In genomic region chr4:69122476-69122875, GRCh38 we compare ENCODE assay signal across 22 cellular contexts. TPM values are rescaled to one million over a fixed set of nuclear protein-coding genes. Genes with fewer than 3 reads are reported as not detected.
A peak's percentile ranks its signal among the peaks of the same experiment; 100 is the strongest.
DNase-seq lines count a peak whose midpoint lies in the region; ATAC-seq, FAIRE-seq and TF ChIP-seq lines count a peak whose summit lies in the region.
"Had no signal": no experiment of that assay in that cellular context is flagged by ENCODE, and none has a peak within 500 bp of the region (broad histone marks: within the 10 kb centered on the region; RNA-seq: fewer than 3 reads in every experiment).

No MANE protein-coding gene starts in this region.

- H3K9me3 ChIP-seq in H1 (ENCODE audit: insufficient read depth in 2 of 2, low read depth in 1 of 2, low read length in 1 of 2) (no peaks in the 10 kb centered on the region), MG63 (no peaks in the 10 kb centered on the region)
- H3K9me3 ChIP-seq: A549, HAP-1 had no signal

- H2BK120ac ChIP-seq in H1 (replicated peaks; ENCODE audit: low read depth, low read length): no peak overlapping the region

- H3K27ac ChIP-seq in H1 (ENCODE audit: low read depth, low read length): no peak overlapping the region
- H3K27ac ChIP-seq: 22Rv1, A549 had no signal

- 98% methylated on average over 3 of the region's 3 CpGs; no CpG with 5 or more reads in 1 of the 2 experiments for WGBS in H1 (ENCODE audit: extremely low coverage in 1 of 2, insufficient coverage in 1 of 2, insufficient read length in 1 of 2, insufficient replicate concordance in 2 of 2, low coverage in 1 of 2, low lambda C conversion rate in 2 of 2, missing lambda C conversion rate in 1 of 2), 2 experiments

- no peaks in the 10 kb centered on the region for H3K36me3 ChIP-seq in H1 (ENCODE audit: control insufficient read depth in 2 of 4, insufficient read depth in 4 of 4, low read length in 3 of 4)
- H3K36me3 ChIP-seq in MG63: no peaks in the 10 kb centered on the region
- H3K36me3 ChIP-seq: HAP-1 had no signal

- no peak overlapping the region for H3K9ac ChIP-seq in H1 (replicated peaks in 1 of 4; ENCODE audit: extremely low read depth in 1 of 4, low read depth in 3 of 4, low read length in 3 of 4)

- H3K27me3 ChIP-seq in H1 (replicated peaks in 1 of 4; ENCODE audit: control insufficient read depth in 3 of 4, extremely low read depth in 1 of 4, insufficient read depth in 3 of 4, low read length in 3 of 4) (no peaks in the 10 kb centered on the region), MG63 (no peaks in the 10 kb centered on the region)

- H2BK20ac ChIP-seq in H1 (ENCODE audit: low read length): no peak overlapping the region

- no peak for TF ChIP-seq POLR2A in H1 (IDR thresholded peaks at IDR 0.05; ENCODE audit: control extremely low read depth in 1 of 2, low read depth in 2 of 2, low read length in 2 of 2)

- no peaks in the 10 kb centered on the region for H3K79me1 ChIP-seq in H1 (ENCODE audit: low read depth, low read length)

- H3K4me1 ChIP-seq in H1 (replicated peaks in 1 of 4; ENCODE audit: control insufficient read depth in 3 of 4, insufficient read depth in 4 of 4, low read length in 3 of 4): no peaks in the 10 kb centered on the region
- H3K4me1 ChIP-seq: A549, HAP-1 had no signal

- no peaks in the 10 kb centered on the region for H4K20me1 ChIP-seq in H1 (replicated peaks in 1 of 2; ENCODE audit: control insufficient read depth in 1 of 2, insufficient read depth in 2 of 2, low read length in 2 of 2)

- no peaks in the 10 kb centered on the region for H3K23me2 ChIP-seq in H1 (ENCODE audit: low read depth, low read length)

- H3K4me3 ChIP-seq in GM12865 (ENCODE audit: low read depth, low read length) (no peak overlapping the region), H1 (ENCODE audit: extremely low read depth in 1 of 4, insufficient read depth in 2 of 4, low read depth in 3 of 4, low read length in 4 of 4) (no peak overlapping the region), MG63 (no peak overlapping the region)
- H3K4me3 ChIP-seq: A549, HAP-1 had no signal

- H3K4me2 ChIP-seq in H1 (ENCODE audit: insufficient read depth in 1 of 2, low read depth in 2 of 2, low read length in 2 of 2): no peak overlapping the region
- H3K4me2 ChIP-seq: A549 had no signal

- H4K91ac ChIP-seq in H1 (replicated peaks; ENCODE audit: insufficient read length, low read length): no peak overlapping the region

- H2BK15ac ChIP-seq in H1 (ENCODE audit: low read length): no peak overlapping the region

- TF ChIP-seq RAD21 in H1 (IDR thresholded peaks at IDR 0.05 in 1 of 2, conservative IDR thresholded peaks at IDR 0.05 in 1 of 2; ENCODE audit: low read depth in 2 of 2, low read length in 2 of 2): no peak

- ATAC-seq in GM18520 (IDR thresholded peaks at IDR 0.05; ENCODE audit: unreplicated experiment): peak; percentile 42
- peak; percentile 79 for ATAC-seq in HG02870 (IDR thresholded peaks at IDR 0.05; ENCODE audit: unreplicated experiment)
- no peak for ATAC-seq in HG03442 (IDR thresholded peaks at IDR 0.05; ENCODE audit: unreplicated experiment)
- ATAC-seq: A549 had no signal

- POLR2A ChIA-PET in H1 (lab: Charles Lee; ENCODE audit: partially characterized antibody): no interaction called here

- H3K23ac ChIP-seq in H1 (ENCODE audit: insufficient read length): no peak overlapping the region

- no peak overlapping the region for H3K56ac ChIP-seq in H1 (replicated peaks; ENCODE audit: insufficient read length, low read depth, low read length)

- no peak overlapping the region for H2AFZ ChIP-seq in H1 (ENCODE audit: low read length)

- no peak overlapping the region for H2AK5ac ChIP-seq in H1 (ENCODE audit: low read depth, low read length)

- peak; percentile 47 for DNase-seq in GM12865 (ENCODE audit: low read depth)
- no peak for DNase-seq in H1 (ENCODE audit: low read depth in 1 of 2, low spot score in 2 of 2)
- no peak for DNase-seq in MG63
- no peak for DNase-seq in GF-D8 (lab: John Stamatoyannopoulos, UW)
- DNase-seq in UCSD-AML1 (lab: John Stamatoyannopoulos, UW; ENCODE audit: unreplicated experiment): no peak
- DNase-seq: AML-193; CD4-positive, alpha-beta memory T cell; DMS153; DMS79; GDM1; Kasumi-1; KG1 had no signal

- H2BK5ac ChIP-seq in H1 (ENCODE audit: low read depth, low read length): no peak overlapping the region

- H4K5ac ChIP-seq in H1 (ENCODE audit: insufficient read length, low read depth, low read length): no peak overlapping the region

- H3K4ac ChIP-seq in H1 (replicated peaks; ENCODE audit: insufficient read length, low read depth, low read length): peak overlapping the region; percentile 85

- no peak overlapping the region for H2BK12ac ChIP-seq in H1 (ENCODE audit: low read depth, low read length)

- no peak overlapping the region for H3K18ac ChIP-seq in H1 (ENCODE audit: extremely low read depth, low read length)

- no peak for TF ChIP-seq EP300 in H1 (IDR thresholded peaks at IDR 0.05; ENCODE audit: borderline replicate concordance in 1 of 2, low read depth in 2 of 2, low read length in 2 of 2)

- H3K14ac ChIP-seq in H1 (ENCODE audit: insufficient read length): no peak overlapping the region

- CTCF ChIA-PET in H1 (lab: Charles Lee; ENCODE audit: partially characterized antibody): no interaction called here

- FAIRE-seq in H1 (lab: Jason Lieb, UNC): no peak
- FAIRE-seq: A549, GM12892 had no signal

- TF ChIP-seq CTCF in GM12865 (IDR thresholded peaks at IDR 0.05; ENCODE audit: insufficient read depth, low read depth, low read length, missing control alignments) (no peak), H1 (IDR thresholded peaks at IDR 0.05; ENCODE audit: control extremely low read depth in 1 of 3, insufficient read depth in 1 of 3, low read depth in 1 of 3, low read length in 3 of 3) (no peak)

- H3K79me2 ChIP-seq in H1 (ENCODE audit: control insufficient read depth in 1 of 2, insufficient read depth in 2 of 2, low read length in 2 of 2): no peaks in the 10 kb centered on the region

- no peak overlapping the region for H4K8ac ChIP-seq in H1 (ENCODE audit: extremely low read depth, insufficient read depth, low read length)

TF ChIP-seq in H1, 55 proteins besides CTCF, POLR2A, EP300 and RAD21:
- TF ChIP-seq YY1 (IDR thresholded peaks at IDR 0.05; ENCODE audit: low read depth, low read length) (no peak), BCL11A (IDR thresholded peaks at IDR 0.05; ENCODE audit: low read depth in 2 of 2, low read length in 2 of 2) (no peak), USF2 (IDR thresholded peaks at IDR 0.05; ENCODE audit: low read length) (no peak), SIX5 (IDR thresholded peaks at IDR 0.05; ENCODE audit: low read depth, low read length) (no peak), CHD2 (IDR thresholded peaks at IDR 0.05; ENCODE audit: low read length) (no peak), ASH2L (IDR thresholded peaks at IDR 0.05; ENCODE audit: low read length) (no peak), SAP30 (IDR thresholded peaks at IDR 0.05; ENCODE audit: insufficient read depth, insufficient replicate concordance, low read length) (no peak), TBP (IDR thresholded peaks at IDR 0.05; ENCODE audit: low read depth, low read length) (no peak), SUZ12 (IDR thresholded peaks at IDR 0.05; ENCODE audit: low read length) (no peak), BACH1 (IDR thresholded peaks at IDR 0.05; ENCODE audit: low read length) (no peak), TCF12 (IDR thresholded peaks at IDR 0.05; ENCODE audit: low read depth, low read length) (no peak), HDAC6 (IDR thresholded peaks at IDR 0.05; ENCODE audit: low read depth, low read length) (no peak), CTBP2 (IDR thresholded peaks at IDR 0.05; ENCODE audit: borderline replicate concordance, insufficient read depth, insufficient read length, low read length) (no peak), POLR2AphosphoS5 (IDR thresholded peaks at IDR 0.05; ENCODE audit: low read depth, low read length) (no peak), CEBPB (IDR thresholded peaks at IDR 0.05; ENCODE audit: low read depth, low read length) (no peak), KDM4A (IDR thresholded peaks at IDR 0.05; ENCODE audit: low read depth, low read length, severe bottlenecking) (no peak), RFX5 (IDR thresholded peaks at IDR 0.05; ENCODE audit: borderline replicate concordance, low read depth, low read length) (no peak), RNF2 (IDR thresholded peaks at IDR 0.05; ENCODE audit: borderline replicate concordance, low read depth, low read length, missing control alignments, poor library complexity, severe bottlenecking) (no peak), SP1 (IDR thresholded peaks at IDR 0.05; ENCODE audit: low read depth, low read length) (no peak)

RNA-seq across cellular contexts. Expression of gene UGT2B7, which starts 26.2 kb away (rescaled TPM):
- total RNA-seq in H1 (2021; fragmentation: NEBNext Ultra II Directional; extraction: Animal tissue kit (Norgen Biotek cat#: 25700)): not detected in 2 replicates
- not detected in 2 replicates for polyA plus RNA-seq in H1 (2011; rRNA removed)
- not detected for polyA plus RNA-seq in H1 (2011; cell fraction: cytosol; rRNA removed)
- polyA plus RNA-seq in H1 (2011; cell fraction: nucleus; rRNA removed): not detected
- polyA plus RNA-seq in H1 (2012, experiment 1 of 2): not detected in 4 replicates
- not detected for polyA plus RNA-seq in H1 (2012, experiment 2 of 2)
- polyA plus RNA-seq in H1 (2013, experiment 1 of 2): not detected
- polyA plus RNA-seq in H1 (2013, experiment 2 of 2): not detected
- not detected in 2 replicates for polyA minus RNA-seq in H1 (2011; rRNA and poly(A)+ RNA removed)
- polyA minus RNA-seq in H1 (2011; cell fraction: cytosol; rRNA and poly(A)+ RNA removed): not detected
- polyA minus RNA-seq in H1 (2011; cell fraction: nucleus; rRNA and poly(A)+ RNA removed): not detected
- not detected in 2 replicates for total RNA-seq in MG63 (2014; rRNA removed; shearing (Covaris generic); ENCODE audit: low replicate concordance)
- total RNA-seq: CD4-positive, alpha-beta memory T cell; Daoy had no signal
- polyA plus RNA-seq: BJ; CD14-positive monocyte; CD4-positive, alpha-beta memory T cell had no signal
